Comparison of ENCODE assay signal across 1 cellular context in genomic region chr10:77820349-77820748, GRCh38.
TF ChIP-seq lines count a peak whose summit lies in the region.

No MANE protein-coding gene starts in this region.

TF ChIP-seq in IMR-90, 13 proteins besides CTCF, POLR2A, EP300 and RAD21:
- TF ChIP-seq FOS (IDR thresholded peaks at IDR 0.05; ENCODE audit: low read depth, low read length) (no peak), ELK1 (IDR thresholded peaks at IDR 0.05; ENCODE audit: borderline replicate concordance, low read depth, low read length) (no peak), MXI1 (IDR thresholded peaks at IDR 0.05; ENCODE audit: borderline replicate concordance, low read depth, low read length) (no peak), BHLHE40 (IDR thresholded peaks at IDR 0.05; ENCODE audit: low read depth, low read length) (no peak), USF2 (IDR thresholded peaks at IDR 0.05; ENCODE audit: low read depth, low read length) (no peak), NFE2L2 (IDR thresholded peaks at IDR 0.05; ENCODE audit: low read depth, low read length) (no peak), CEBPB (IDR thresholded peaks at IDR 0.05; ENCODE audit: low read depth, low read length) (no peak), SMC3 (IDR thresholded peaks at IDR 0.05; ENCODE audit: low read depth, low read length) (no peak), MAFK (IDR thresholded peaks at IDR 0.05; ENCODE audit: low read depth, low read length) (no peak), RCOR1 (IDR thresholded peaks at IDR 0.05; ENCODE audit: insufficient replicate concordance, low read length) (no peak), MAZ (IDR thresholded peaks at IDR 0.05; ENCODE audit: borderline replicate concordance, low read depth, low read length) (no peak), RFX5 (IDR thresholded peaks at IDR 0.05; ENCODE audit: low read depth, low read length) (no peak), CHD1 (IDR thresholded peaks at IDR 0.05; ENCODE audit: low read depth, low read length) (no peak)
